ENCODE assay signal across 1 cellular context in genomic region chr1:236451796-236452373, GRCh38.
TF ChIP-seq lines count a peak whose summit lies in the region.

No MANE protein-coding gene starts in this region.

TF ChIP-seq in HepG2, 621 proteins besides CTCF, POLR2A, EP300 and RAD21 (continued from another document):
- TF ChIP-seq, protein P1, sequence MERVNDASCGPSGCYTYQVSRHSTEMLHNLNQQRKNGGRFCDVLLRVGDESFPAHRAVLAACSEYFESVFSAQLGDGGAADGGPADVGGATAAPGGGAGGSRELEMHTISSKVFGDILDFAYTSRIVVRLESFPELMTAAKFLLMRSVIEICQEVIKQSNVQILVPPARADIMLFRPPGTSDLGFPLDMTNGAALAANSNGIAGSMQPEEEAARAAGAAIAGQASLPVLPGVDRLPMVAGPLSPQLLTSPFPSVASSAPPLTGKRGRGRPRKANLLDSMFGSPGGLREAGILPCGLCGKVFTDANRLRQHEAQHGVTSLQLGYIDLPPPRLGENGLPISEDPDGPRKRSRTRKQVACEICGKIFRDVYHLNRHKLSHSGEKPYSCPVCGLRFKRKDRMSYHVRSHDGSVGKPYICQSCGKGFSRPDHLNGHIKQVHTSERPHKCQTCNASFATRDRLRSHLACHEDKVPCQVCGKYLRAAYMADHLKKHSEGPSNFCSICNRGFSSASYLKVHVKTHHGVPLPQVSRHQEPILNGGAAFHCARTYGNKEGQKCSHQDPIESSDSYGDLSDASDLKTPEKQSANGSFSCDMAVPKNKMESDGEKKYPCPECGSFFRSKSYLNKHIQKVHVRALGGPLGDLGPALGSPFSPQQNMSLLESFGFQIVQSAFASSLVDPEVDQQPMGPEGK (CRISPR knock-in tag; IDR thresholded peaks at IDR 0.05), result peak; percentile 87
- 0 out of 2 replicates have a peak, but pooled peaks have one; percentile 12 for TF ChIP-seq UBTF (CRISPR knock-in tag; IDR thresholded peaks at IDR 0.05)
- TF ChIP-seq, protein P2, sequence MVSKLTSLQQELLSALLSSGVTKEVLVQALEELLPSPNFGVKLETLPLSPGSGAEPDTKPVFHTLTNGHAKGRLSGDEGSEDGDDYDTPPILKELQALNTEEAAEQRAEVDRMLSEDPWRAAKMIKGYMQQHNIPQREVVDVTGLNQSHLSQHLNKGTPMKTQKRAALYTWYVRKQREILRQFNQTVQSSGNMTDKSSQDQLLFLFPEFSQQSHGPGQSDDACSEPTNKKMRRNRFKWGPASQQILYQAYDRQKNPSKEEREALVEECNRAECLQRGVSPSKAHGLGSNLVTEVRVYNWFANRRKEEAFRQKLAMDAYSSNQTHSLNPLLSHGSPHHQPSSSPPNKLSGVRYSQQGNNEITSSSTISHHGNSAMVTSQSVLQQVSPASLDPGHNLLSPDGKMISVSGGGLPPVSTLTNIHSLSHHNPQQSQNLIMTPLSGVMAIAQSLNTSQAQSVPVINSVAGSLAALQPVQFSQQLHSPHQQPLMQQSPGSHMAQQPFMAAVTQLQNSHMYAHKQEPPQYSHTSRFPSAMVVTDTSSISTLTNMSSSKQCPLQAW (CRISPR knock-in tag; IDR thresholded peaks at IDR 0.05), result peak; percentile 26; the same call in 1 of the 2 replicates
- TF ChIP-seq KAT8 (CRISPR knock-in tag; IDR thresholded peaks at IDR 0.05), result no peak
- TF ChIP-seq ZFX (CRISPR knock-in tag; IDR thresholded peaks at IDR 0.05; ENCODE audit: low read depth), result 0 out of 2 replicates have a peak, but pooled peaks have one; percentile 21
- peak; percentile 59 for TF ChIP-seq SMC3 (IDR thresholded peaks at IDR 0.05; ENCODE audit: low read length)
- TF ChIP-seq EHMT2 (IDR thresholded peaks at IDR 0.05; ENCODE audit: borderline replicate concordance, low read depth, low read length), result no peak
- TF ChIP-seq ZNF598 (CRISPR knock-in tag; IDR thresholded peaks at IDR 0.05; ENCODE audit: borderline replicate concordance), result no peak
- no peak for TF ChIP-seq NFKBIZ (CRISPR knock-in tag; IDR thresholded peaks at IDR 0.05)
- TF ChIP-seq NR2F6 (IDR thresholded peaks at IDR 0.05), result no peak
- no peak for TF ChIP-seq NR2F6 (CRISPR knock-in tag; IDR thresholded peaks at IDR 0.05)
- peak; percentile 29 for TF ChIP-seq XRCC5 (optimal IDR thresholded peaks at IDR 0.05; ENCODE audit: low read length)
- TF ChIP-seq ZNF282 (IDR thresholded peaks at IDR 0.05; ENCODE audit: partially characterized antibody), result no peak
- peak; percentile 26; the same call in 1 of the 2 replicates for TF ChIP-seq TFAP4 (IDR thresholded peaks at IDR 0.05; ENCODE audit: borderline replicate concordance, low read depth)
- TF ChIP-seq ATM (IDR thresholded peaks at IDR 0.05; ENCODE audit: borderline replicate concordance), result no peak
- no peak for TF ChIP-seq MAZ (IDR thresholded peaks at IDR 0.05; ENCODE audit: borderline replicate concordance, low read depth, low read length)
- TF ChIP-seq MAZ (CRISPR knock-in tag; IDR thresholded peaks at IDR 0.05; ENCODE audit: low read depth), result 0 out of 2 replicates have a peak, but pooled peaks have one; percentile 40
- TF ChIP-seq NONO (IDR thresholded peaks at IDR 0.05), result no peak
- no peak for TF ChIP-seq NONO (CRISPR knock-in tag; conservative IDR thresholded peaks at IDR 0.05)
- no peak for TF ChIP-seq ZNF761 (CRISPR knock-in tag; conservative IDR thresholded peaks at IDR 0.05)
- TF ChIP-seq, protein P3, sequence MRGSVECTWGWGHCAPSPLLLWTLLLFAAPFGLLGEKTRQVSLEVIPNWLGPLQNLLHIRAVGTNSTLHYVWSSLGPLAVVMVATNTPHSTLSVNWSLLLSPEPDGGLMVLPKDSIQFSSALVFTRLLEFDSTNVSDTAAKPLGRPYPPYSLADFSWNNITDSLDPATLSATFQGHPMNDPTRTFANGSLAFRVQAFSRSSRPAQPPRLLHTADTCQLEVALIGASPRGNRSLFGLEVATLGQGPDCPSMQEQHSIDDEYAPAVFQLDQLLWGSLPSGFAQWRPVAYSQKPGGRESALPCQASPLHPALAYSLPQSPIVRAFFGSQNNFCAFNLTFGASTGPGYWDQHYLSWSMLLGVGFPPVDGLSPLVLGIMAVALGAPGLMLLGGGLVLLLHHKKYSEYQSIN (CRISPR knock-in tag; IDR thresholded peaks at IDR 0.05; ENCODE audit: borderline replicate concordance), result no peak
- TF ChIP-seq FOXC1 (CRISPR knock-in tag; IDR thresholded peaks at IDR 0.05; ENCODE audit: borderline replicate concordance), result no peak
- 0 out of 2 replicates have a peak, but pooled peaks have one; percentile 21 for TF ChIP-seq MEF2D (CRISPR knock-in tag; IDR thresholded peaks at IDR 0.05)
